In the genomic region with DNA sequence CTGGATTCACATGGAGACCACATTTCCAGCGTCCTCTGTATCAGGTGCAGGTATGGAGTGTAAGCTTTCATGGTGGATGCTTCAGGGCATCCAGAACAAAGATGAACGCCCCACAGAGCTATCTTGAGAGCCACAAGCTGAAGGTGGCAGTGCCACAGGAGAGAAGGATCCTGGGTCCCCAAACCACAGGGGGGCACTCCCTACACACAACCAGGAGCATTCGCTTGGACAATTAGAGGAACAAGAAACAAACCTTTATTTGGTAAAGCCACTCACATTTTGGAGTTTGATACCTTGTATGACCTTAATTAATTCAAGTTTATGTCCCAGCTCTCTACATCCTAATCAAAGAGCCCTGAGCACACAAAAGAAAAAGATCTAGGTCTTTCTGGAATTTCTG, we compare ENCODE assay signal across 26 cellular contexts.
A peak's percentile ranks its signal among the peaks of the same experiment; 100 is the strongest.
DNase-seq lines count a peak whose midpoint lies in the region; TF ChIP-seq lines count a peak whose summit lies in the region.
"Had no signal": no experiment of that assay in that cellular context is flagged by ENCODE, and none has a peak within 500 bp of the region (broad histone marks: within the 10 kb centered on the region; RNA-seq: fewer than 3 reads in every experiment).

No MANE protein-coding gene starts in this region.

- no peak overlapping the region for H2AFZ ChIP-seq in OCI-LY7 (ENCODE audit: low read length)

- H3K4me1 Mint-ChIP-seq in CD14-positive monocyte = no peaks in the 10 kb centered on the region
- H3K4me1 Mint-ChIP-seq: activated naive CD8-positive, alpha-beta T cell treated with anti-CD3 and anti-CD28 coated beads for 36 hours had no signal

- H3K9me2 ChIP-seq in OCI-LY7 (ENCODE audit: insufficient read depth, low read length) = no peaks in the 10 kb centered on the region

- H3K79me2 ChIP-seq in OCI-LY7 (ENCODE audit: insufficient read depth, low read depth, low read length) = no peaks in the 10 kb centered on the region

- H3K9me3 Mint-ChIP-seq in CD14-positive monocyte = peaks cover 0 to 2% (median 0%) of the 10 kb centered on the region in 7 donors
- H3K9me3 Mint-ChIP-seq: activated naive CD8-positive, alpha-beta T cell treated with anti-CD3 and anti-CD28 coated beads for 36 hours; nephron; type B pancreatic cell had no signal

- CTCF ChIA-PET in OCI-LY7 (lab: Charles Lee; ENCODE audit: unreplicated experiment) = no interaction called here

- H3K4me2 ChIP-seq in OCI-LY7 (ENCODE audit: low read length) = no peak overlapping the region

- H3K36me3 Mint-ChIP-seq in CD14-positive monocyte = no peaks in the 10 kb centered on the region
- H3K36me3 Mint-ChIP-seq: activated naive CD8-positive, alpha-beta T cell treated with anti-CD3 and anti-CD28 coated beads for 36 hours; type B pancreatic cell had no signal

- H4K20me1 ChIP-seq in OCI-LY7 (ENCODE audit: insufficient read depth, low read length) = no peaks in the 10 kb centered on the region

- no peak overlapping the region for H3K27ac Mint-ChIP-seq in CD14-positive monocyte
- H3K27ac Mint-ChIP-seq: activated naive CD8-positive, alpha-beta T cell treated with anti-CD3 and anti-CD28 coated beads for 36 hours; nephron; T-helper 17 cell; type B pancreatic cell had no signal

- intact Hi-C loops in OCI-LY7 (cut with micrococcal nuclease; ENCODE audit: unreplicated experiment) (no loop called here), CD14-positive monocyte (cut with micrococcal nuclease) (no loop called here)

- no peaks in the 10 kb centered on the region for H3K4me1 ChIP-seq in OCI-LY7 (ENCODE audit: insufficient read depth, low read length, poor library complexity, severe bottlenecking)
- H3K4me1 ChIP-seq: heart left ventricle, pancreas had no signal

- BruUV-seq in OCI-LY7 (replicated peaks; lab: Mats Ljungman, UMichigan) = no TSS peak

- no peak overlapping the region for H3K4me3 ChIP-seq in OCI-LY7 (ENCODE audit: low read depth, low read length, poor library complexity, severe bottlenecking)
- H3K4me3 ChIP-seq: heart left ventricle, lung, mucosa of descending colon, pancreas, spleen had no signal

- no peaks in the 10 kb centered on the region for H3K36me3 ChIP-seq in OCI-LY7 (ENCODE audit: insufficient read depth, low read length)
- H3K36me3 ChIP-seq: heart left ventricle, pancreas, spleen had no signal

- H3K4me3 Mint-ChIP-seq in CD14-positive monocyte = no peak overlapping the region
- H3K4me3 Mint-ChIP-seq: activated naive CD8-positive, alpha-beta T cell treated with anti-CD3 and anti-CD28 coated beads for 36 hours; nephron; T-helper 17 cell; type B pancreatic cell had no signal

- no peak overlapping the region for H3K27ac ChIP-seq in OCI-LY7 (ENCODE audit: low read depth, low read length, poor library complexity, severe bottlenecking)
- H3K27ac ChIP-seq: heart left ventricle, pancreas, spleen had no signal

- H3K9me3 ChIP-seq in OCI-LY7 (ENCODE audit: low read length) = no peaks in the 10 kb centered on the region
- H3K9me3 ChIP-seq: heart left ventricle, mucosa of descending colon, pancreas, spleen had no signal

- TF ChIP-seq CTCF in OCI-LY7 (conservative IDR thresholded peaks at IDR 0.05; ENCODE audit: low read length) (peak; percentile 51; the same call in 1 of the 2 replicates), CD14-positive monocyte (IDR thresholded peaks at IDR 0.05) (no peak)

- POLR2A ChIA-PET in OCI-LY7 (lab: Charles Lee) = no interaction called here

- DNase-seq in SIG-M5 treated with dmso at 0.1 percent for 504 hours (lab: John Stamatoyannopoulos, UW; ENCODE audit: unreplicated experiment) (peak; percentile 67), SIG-M5 (lab: John Stamatoyannopoulos, UW) (no peak), HuH-7.5 (ENCODE audit: low spot score) (peak; percentile 29), OCI-LY7 (ENCODE audit: low spot score) (peak; percentile 17), myocyte (ENCODE audit: low read depth) (peak; percentile 2), NCI-H1092 treated with DMSO at 0.1 percent for 48 hours (lab: John Stamatoyannopoulos, UW) (no peak), NCI-H1092 (lab: John Stamatoyannopoulos, UW) (no peak), CD14-positive monocyte (ENCODE audit: low spot score) (no peak)
- DNase-seq: activated naive CD8-positive, alpha-beta T cell treated with anti-CD3 and anti-CD28 coated beads for 36 hours; activated T-cell treated with anti-CD3 and anti-CD28 coated beads for 4 hours; aorta; cortex of kidney; DMS79; foreskin fibroblast; heart left ventricle; mucosa of descending colon; NCI-H2081 treated with DMSO at 0.1 percent for 48 hours; NCI-H510A; NK-92 treated with Interleukin-12 subunit alpha and Interleukin-12 subunit beta, amount 100 ng/mL, for 24 hours; pancreas; right cardiac atrium; spleen; T-helper 17 cell had no signal

- H3K27me3 Mint-ChIP-seq in CD14-positive monocyte (ENCODE audit: low read depth in 3 of 3) = peaks cover 0 to 13% (median 12%) of the 10 kb centered on the region in 3 donors

Comparison
In these comparisons a context has a peak if more than half of its experiments do, and no peak if none do; other contexts are left out.
1. DNase-seq: peak in SIG-M5 treated with dmso at 0.1 percent for 504 hours (single experiment), HuH-7.5 (single experiment), OCI-LY7 (single experiment) and myocyte (single experiment); none in SIG-M5 (single experiment), NCI-H1092 treated with DMSO at 0.1 percent for 48 hours (single experiment), NCI-H1092 (single experiment) and CD14-positive monocyte (single experiment).